Comparison of ENCODE assay signal across 23 cellular contexts in genomic region chr20:48839083-48839482, GRCh38. TPM values are rescaled to one million over a fixed set of nuclear protein-coding genes. Genes with fewer than 3 reads are reported as not detected.
DNase-seq lines count a peak whose midpoint lies in the region; ATAC-seq and TF ChIP-seq lines count a peak whose summit lies in the region.
"Had no signal": no experiment of that assay in that cellular context is flagged by ENCODE, and none has a peak within 500 bp of the region (broad histone marks: within the 10 kb centered on the region; RNA-seq: fewer than 3 reads in every experiment).

No MANE protein-coding gene starts in this region.

- H2AFZ ChIP-seq in OCI-LY7 (ENCODE audit: low read length) (peak overlapping the region; percentile 91), PC-9 (no peak overlapping the region)

- TF ChIP-seq CTCF in DOHH2 (IDR thresholded peaks at IDR 0.05; ENCODE audit: low read depth, low read length, poor library complexity, severe bottlenecking) (no peak), OCI-LY7 (conservative IDR thresholded peaks at IDR 0.05; ENCODE audit: low read length) (no peak), spleen (IDR thresholded peaks at IDR 0.05 in 8 of 11, conservative IDR thresholded peaks at IDR 0.05 in 3 of 11) (no peak), prostate gland (IDR thresholded peaks at IDR 0.05) (no peak), PC-9 (conservative IDR thresholded peaks at IDR 0.05) (no peak)

- H3K4me2 ChIP-seq in DOHH2 (ENCODE audit: low read length) (peak overlapping the region; percentile 47), OCI-LY7 (ENCODE audit: low read length) (peak overlapping the region; percentile 58), PC-9 (no peak overlapping the region)
- H3K4me2 ChIP-seq: smooth muscle cell had no signal

- intact Hi-C loops in OCI-LY7 (cut with micrococcal nuclease; ENCODE audit: unreplicated experiment) (no loop called here), spleen (cut with DNase I; ENCODE audit: low total_unique reads) (no loop called here), prostate gland (cut with DNase I) (no loop called here), PC-9 (cut with micrococcal nuclease; ENCODE audit: unreplicated experiment) (no loop called here)

- H4K20me1 ChIP-seq in DOHH2 (ENCODE audit: control insufficient read depth, insufficient read depth, low read depth, low read length) (no peaks in the 10 kb centered on the region), OCI-LY7 (ENCODE audit: insufficient read depth, low read length) (no peaks in the 10 kb centered on the region), PC-9 (ENCODE audit: insufficient read depth) (no peaks in the 10 kb centered on the region)

- no peaks in the 10 kb centered on the region for H3K9me2 ChIP-seq in DOHH2 (replicated peaks; ENCODE audit: control insufficient read depth, low read length)
- no peaks in the 10 kb centered on the region for H3K9me2 ChIP-seq in OCI-LY7 (ENCODE audit: insufficient read depth, low read length)
- H3K9me2 ChIP-seq in PC-9 (ENCODE audit: insufficient read depth) = no peaks in the 10 kb centered on the region

- POLR2A ChIA-PET in OCI-LY7 (lab: Charles Lee) (no interaction called here), PC-9 (lab: Charles Lee; ENCODE audit: unreplicated experiment) (no interaction called here)

- WGBS in spleen, 5 donors = 31 to 54% (median 40%) methylated on average over 2 of the region's 2 CpGs
- 83% methylated on average over 2 of the region's 2 CpGs for WGBS in prostate gland

- H3K79me2 ChIP-seq in DOHH2 (ENCODE audit: control insufficient read depth, low read length) (no peaks in the 10 kb centered on the region), OCI-LY7 (ENCODE audit: insufficient read depth, low read depth, low read length) (no peaks in the 10 kb centered on the region), PC-9 (ENCODE audit: low read depth) (no peaks in the 10 kb centered on the region)

- no peak overlapping the region; the same call in 1 of the 2 replicates for H3K27ac ChIP-seq in DOHH2 (ENCODE audit: low read depth, low read length)
- H3K27ac ChIP-seq in OCI-LY7 (ENCODE audit: low read depth, low read length, poor library complexity, severe bottlenecking) = peak overlapping the region; percentile 14
- peak overlapping the region in 7 of 8 donors; percentile 13 to 66 (median 23) for H3K27ac ChIP-seq in spleen
- H3K27ac ChIP-seq in prostate gland = no peak overlapping the region
- H3K27ac ChIP-seq in PC-9 = no peak overlapping the region

- H3K9me3 ChIP-seq in DOHH2 (ENCODE audit: control insufficient read depth, insufficient read depth, low read length) (no peaks in the 10 kb centered on the region), OCI-LY7 (ENCODE audit: low read length) (no peaks in the 10 kb centered on the region), spleen (no peaks in the 10 kb centered on the region), prostate gland (no peaks in the 10 kb centered on the region), PC-9 (ENCODE audit: insufficient read depth, low read depth) (no peaks in the 10 kb centered on the region)

- no TSS peak for BruUV-seq in OCI-LY7 (replicated peaks; lab: Mats Ljungman, UMichigan)
- BruUV-seq in PC-9 (replicated peaks; lab: Mats Ljungman, UMichigan) = no TSS peak

- ATAC-seq in HG02870 (IDR thresholded peaks at IDR 0.05; ENCODE audit: unreplicated experiment) = peak; percentile 55
- no peak for ATAC-seq in esophagus mucosa
- ATAC-seq: activated naive CD8-positive, alpha-beta T cell treated with anti-CD3 and anti-CD28 coated beads, Interleukin-2, amount 50 U/mL, for 24 hours; CD8-positive, alpha-beta T cell; left ventricle myocardium superior had no signal

- H3F3A ChIP-seq in DOHH2 (ENCODE audit: control insufficient read depth, insufficient read depth) = no peaks in the 10 kb centered on the region
- peaks cover 15% of the 10 kb centered on the region for H3F3A ChIP-seq in PC-9 (ENCODE audit: insufficient read depth, low read depth)

- no peaks in the 10 kb centered on the region for H3K27me3 ChIP-seq in DOHH2 (ENCODE audit: control insufficient read depth, low read length)
- H3K27me3 ChIP-seq in spleen (replicated peaks in 1 of 7) = no peaks in the 10 kb centered on the region
- no peaks in the 10 kb centered on the region for H3K27me3 ChIP-seq in prostate gland (replicated peaks; ENCODE audit: insufficient read depth)
- H3K27me3 ChIP-seq in PC-9 (ENCODE audit: insufficient read depth, low read depth) = no peaks in the 10 kb centered on the region
- H3K27me3 ChIP-seq: dorsolateral prefrontal cortex had no signal

- H3K4me3 ChIP-seq in DOHH2 (ENCODE audit: low read length) = peak overlapping the region; percentile 28
- H3K4me3 ChIP-seq in OCI-LY7 (ENCODE audit: low read depth, low read length, poor library complexity, severe bottlenecking) = peak overlapping the region; percentile 12
- no peak overlapping the region for H3K4me3 ChIP-seq in spleen
- no peak overlapping the region for H3K4me3 ChIP-seq in prostate gland
- H3K4me3 ChIP-seq in PC-9 = no peak overlapping the region
- H3K4me3 ChIP-seq: dorsolateral prefrontal cortex, smooth muscle cell had no signal

- TF ChIP-seq POLR2A in spleen (IDR thresholded peaks at IDR 0.05) (no peak), prostate gland (IDR thresholded peaks at IDR 0.05) (no peak)

- CTCF ChIA-PET in OCI-LY7 (lab: Charles Lee; ENCODE audit: unreplicated experiment) = no interaction called here
- CTCF ChIA-PET in PC-9 (lab: Charles Lee) = no interaction called here

- no peaks in the 10 kb centered on the region for H3K36me3 ChIP-seq in DOHH2 (ENCODE audit: control insufficient read depth, low read length)
- H3K36me3 ChIP-seq in OCI-LY7 (ENCODE audit: insufficient read depth, low read length) = no peaks in the 10 kb centered on the region
- no peaks in the 10 kb centered on the region for H3K36me3 ChIP-seq in spleen
- H3K36me3 ChIP-seq in prostate gland = no peaks in the 10 kb centered on the region
- H3K36me3 ChIP-seq in PC-9 (ENCODE audit: low read depth) = no peaks in the 10 kb centered on the region

- peak; percentile 45 for DNase-seq in OCI-LY7 (ENCODE audit: low spot score)
- no peak for DNase-seq in spleen
- no peak for DNase-seq in prostate gland (ENCODE audit: low spot score)
- DNase-seq in PC-9 = no peak
- DNase-seq: activated CD4-positive, alpha-beta memory T cell treated with anti-CD3 and anti-CD28 coated beads, Interleukin-2, amount 10 ng/mL, durations not matched to agents 7 days and 5 days; activated effector memory CD4-positive, alpha-beta T cell treated with anti-CD3 and anti-CD28 coated beads, Interleukin-2, amount 50 U/mL, for 16 hours; activated naive CD8-positive, alpha-beta T cell treated with anti-CD3 and anti-CD28 coated beads, Interleukin-2, amount 50 U/mL, for 24 hours; CD8-positive, alpha-beta T cell; DMS 273 treated with DMSO at 0.1 percent for 48 hours; left ventricle myocardium superior; NCI-H1417 treated with DMSO at 0.1 percent for 48 hours; NCI-H2107; NCI-H510A treated with DMSO at 0.1 percent for 48 hours; NK-92 treated with Interleukin-12 subunit alpha and Interleukin-12 subunit beta, amount 100 ng/mL, for 24 hours; retina; stimulated activated CD4-positive, alpha-beta T cell treated with anti-CD3 and anti-CD28 coated beads, Interleukin-2, amount 100 ng/mL, for 48 hours; stimulated activated naive CD4-positive, alpha-beta T cell; T1000 had no signal

- H3K4me1 ChIP-seq in DOHH2 (ENCODE audit: control insufficient read depth, low read length) = peaks cover 38% of the 10 kb centered on the region
- H3K4me1 ChIP-seq in OCI-LY7 (ENCODE audit: insufficient read depth, low read length, poor library complexity, severe bottlenecking) = peaks cover 33% of the 10 kb centered on the region
- peaks cover 0 to 27% (median 9%) of the 10 kb centered on the region in 6 donors for H3K4me1 ChIP-seq in spleen
- no peaks in the 10 kb centered on the region for H3K4me1 ChIP-seq in prostate gland (replicated peaks)
- peaks cover 14% of the 10 kb centered on the region for H3K4me1 ChIP-seq in PC-9 (replicated peaks; ENCODE audit: insufficient read depth)

RNA-seq across cellular contexts. Expression of gene PREX1, which starts 11.3 kb away (rescaled TPM):
- total RNA-seq in OCI-LY7 (2014; rRNA removed; shearing (Covaris generic)) = 20.2 and 25.3 TPM in 2 replicates
- total RNA-seq in OCI-LY7 (2022) = 20.7 and 24.7 TPM in 2 replicates
- total RNA-seq in spleen = 100 to 1,000 TPM; 116 to 279 (median 166) TPM
- polyA plus RNA-seq in spleen = 10 to 100 TPM; 36.7 to 76.7 (median 49.7) TPM
- total RNA-seq in prostate gland = 10 to 100 TPM in 1 of 2 donors, 1 to 10 TPM in 1; 7.4 to 37.9 TPM
- 2.7 TPM for total RNA-seq in esophagus mucosa
- 3.3 and 4.3 TPM in 2 replicates for total RNA-seq in PC-9 (2021)

Comparison
In these comparisons a context has a peak if more than half of its experiments do, and no peak if none do; other contexts are left out.
1. H3K27ac ChIP-seq: peak in OCI-LY7 (single experiment) and spleen (7 of 8); none in DOHH2 (single experiment), prostate gland (0 of 2) and PC-9 (single experiment).
2. H3K4me3 ChIP-seq: peak in DOHH2 (single experiment) and OCI-LY7 (single experiment); none in spleen (0 of 8), prostate gland (0 of 2) and PC-9 (single experiment).